ENCODE assay signal across 8 cellular contexts in genomic region chr3:7205535-7206331, GRCh38.
A peak's percentile ranks its signal among the peaks of the same experiment; 100 is the strongest.
DNase-seq lines count a peak whose midpoint lies in the region; ATAC-seq and TF ChIP-seq lines count a peak whose summit lies in the region.

No MANE protein-coding gene starts in this region.

- TF ChIP-seq CTCF in esophagus squamous epithelium (IDR thresholded peaks at IDR 0.05) (no peak), osteoblast (IDR thresholded peaks at IDR 0.05; ENCODE audit: extremely low read depth, low read depth, low read length) (no peak)

- H3K4me3 ChIP-seq in BLaER1, result peak overlapping the region; percentile 26; the same call in 1 of the 2 replicates
- H3K4me3 ChIP-seq in esophagus squamous epithelium, result peak overlapping the region in 3 of 4 donors; percentile 7 to 55 (median 24)
- no peak overlapping the region for H3K4me3 ChIP-seq in osteoblast (ENCODE audit: insufficient read depth, low read length)

- H3K4me1 ChIP-seq in BLaER1 (no peaks in the 10 kb centered on the region), esophagus squamous epithelium (no peaks in the 10 kb centered on the region), osteoblast (ENCODE audit: insufficient read depth, low read length) (no peaks in the 10 kb centered on the region)

- DNase-seq in esophagus squamous epithelium (lab: John Stamatoyannopoulos, UW) (no peak), osteoblast (ENCODE audit: insufficient read length, low spot score, missing footprints) (no peak), NCI-H146 treated with DMSO at 0.1 percent for 48 hours (lab: John Stamatoyannopoulos, UW; ENCODE audit: unreplicated experiment) (no peak)
- DNase-seq in central memory CD4-positive, alpha-beta T cell, result no peak
- DNase-seq in activated naive CD4-positive, alpha-beta T cell (lab: John Stamatoyannopoulos, UW), result no peak

- H4K20me1 ChIP-seq in BLaER1, result no peaks in the 10 kb centered on the region
- no peaks in the 10 kb centered on the region for H4K20me1 ChIP-seq in osteoblast (ENCODE audit: insufficient read depth, low read length)

- no peak overlapping the region for H2AFZ ChIP-seq in osteoblast (ENCODE audit: low read length)

- 36 to 43% methylated on average over 8 of the region's 8 CpGs for WGBS in esophagus squamous epithelium, 2 donors

- TF ChIP-seq POLR2A in esophagus squamous epithelium (IDR thresholded peaks at IDR 0.05), result no peak

- intact Hi-C loops in esophagus squamous epithelium (cut with DNase I), result no loop called here

- H3K9me3 ChIP-seq in BLaER1 (no peaks in the 10 kb centered on the region), esophagus squamous epithelium (no peaks in the 10 kb centered on the region), osteoblast (ENCODE audit: low read depth, low read length) (no peaks in the 10 kb centered on the region)

- H3K4me2 ChIP-seq in BLaER1, result peak overlapping the region; percentile 47
- no peak overlapping the region for H3K4me2 ChIP-seq in osteoblast (ENCODE audit: insufficient read depth, low read length)

- ATAC-seq in GM19463 (IDR thresholded peaks at IDR 0.05; ENCODE audit: unreplicated experiment), result peak; percentile 60
- peak; percentile 69 for ATAC-seq in HG03354 (IDR thresholded peaks at IDR 0.05; ENCODE audit: poor library complexity, severe bottlenecking, unreplicated experiment)

- H3K9ac ChIP-seq in BLaER1, result no peak overlapping the region

- H3K36me3 ChIP-seq in BLaER1 (no peaks in the 10 kb centered on the region), esophagus squamous epithelium (no peaks in the 10 kb centered on the region), osteoblast (ENCODE audit: insufficient read depth, low read length) (no peaks in the 10 kb centered on the region)

- H3K27ac ChIP-seq in BLaER1 (no peak overlapping the region), esophagus squamous epithelium (no peak overlapping the region), osteoblast (ENCODE audit: low read depth, low read length) (no peak overlapping the region)

- no peaks in the 10 kb centered on the region for H3K27me3 ChIP-seq in BLaER1
- H3K27me3 ChIP-seq in esophagus squamous epithelium, result no peaks in the 10 kb centered on the region
- no peaks in the 10 kb centered on the region for H3K27me3 ChIP-seq in osteoblast (ENCODE audit: insufficient read depth, low read length)

- H3K79me2 ChIP-seq in osteoblast (ENCODE audit: insufficient read depth, low read length), result no peaks in the 10 kb centered on the region
